ENCODE assay signal across 20 cellular contexts in genomic region chrX:139844884-139845283, GRCh38.
DNase-seq lines count a peak whose midpoint lies in the region; ATAC-seq and TF ChIP-seq lines count a peak whose summit lies in the region.
"Had no signal": no experiment of that assay in that cellular context is flagged by ENCODE, and none has a peak within 500 bp of the region (broad histone marks: within the 10 kb centered on the region; RNA-seq: fewer than 3 reads in every experiment).

No MANE protein-coding gene starts in this region.

- peak overlapping the region; percentile 17 for H3K4me2 ChIP-seq in SU-DHL-6 (ENCODE audit: low read depth, low read length, poor library complexity, severe bottlenecking)

- no peak overlapping the region for H2AFZ ChIP-seq in SU-DHL-6 (ENCODE audit: low read depth, low read length, severe bottlenecking)

- H3F3A ChIP-seq in SU-DHL-6 (ENCODE audit: insufficient read depth) = no peaks in the 10 kb centered on the region

- no peak for TF ChIP-seq EP300 in suprapubic skin (IDR thresholded peaks at IDR 0.05)

- H4K20me1 ChIP-seq in SU-DHL-6 (ENCODE audit: low read depth, low read length) = no peaks in the 10 kb centered on the region

- H3K4me3 ChIP-seq in GM06990 (replicated peaks; ENCODE audit: low read depth, low read length) (no peak overlapping the region), SU-DHL-6 (ENCODE audit: insufficient read depth, low read length, poor library complexity, severe bottlenecking) (no peak overlapping the region), suprapubic skin (no peak overlapping the region)
- H3K4me3 ChIP-seq: gastroesophageal sphincter, uterus had no signal

- ATAC-seq in GM21390 (IDR thresholded peaks at IDR 0.05; ENCODE audit: unreplicated experiment) = peak; percentile 67
- ATAC-seq in HG03064 (IDR thresholded peaks at IDR 0.05; ENCODE audit: low read depth, unreplicated experiment) = peak; percentile 83
- no peak for ATAC-seq in HG03175 (IDR thresholded peaks at IDR 0.05; ENCODE audit: unreplicated experiment)
- ATAC-seq: gastroesophageal sphincter; naive thymus-derived CD4-positive, alpha-beta T cell had no signal

- no peaks in the 10 kb centered on the region for H3K79me2 ChIP-seq in SU-DHL-6 (ENCODE audit: insufficient read depth, low read length)

- H3K27ac ChIP-seq in SU-DHL-6 (ENCODE audit: low read depth, low read length) (no peak overlapping the region), suprapubic skin (no peak overlapping the region)
- H3K27ac ChIP-seq: gastroesophageal sphincter, HL-60, uterus had no signal

- DNase-seq in GM06990 (ENCODE audit: extremely low read depth, insufficient read length) (peak; percentile 18), NCI-H187 (lab: John Stamatoyannopoulos, UW) (no peak), pons (ENCODE audit: low spot score) (no peak), suprapubic skin (ENCODE audit: low spot score in 2 of 2) (no peak)
- DNase-seq: activated CD4-positive, alpha-beta T cell treated with anti-CD3 and anti-CD28 coated beads for 1 hour; aorta; Caco-2; GDM1; KG1; naive thymus-derived CD4-positive, alpha-beta T cell; NCI-H1092; NK-92 treated with Interleukin-12 subunit alpha and Interleukin-12 subunit beta, amount 100 ng/mL, for 24 hours; stimulated activated naive CD8-positive, alpha-beta T cell treated with anti-CD3 and anti-CD28 coated beads, Interleukin-15, Interleukin-2, amounts not matched to agents 100 U/mL and 50 U/mL, for 24 hours; uterus had no signal

- H3K36me3 ChIP-seq in GM06990 (ENCODE audit: control insufficient read depth, insufficient read depth, low read length) (no peaks in the 10 kb centered on the region), SU-DHL-6 (ENCODE audit: low read length) (no peaks in the 10 kb centered on the region), suprapubic skin (no peaks in the 10 kb centered on the region)
- H3K36me3 ChIP-seq: gastroesophageal sphincter, uterus had no signal

- H3K27me3 ChIP-seq in GM06990 (replicated peaks; ENCODE audit: control insufficient read depth, insufficient read depth, low read length) (no peaks in the 10 kb centered on the region), SU-DHL-6 (ENCODE audit: low read length) (no peaks in the 10 kb centered on the region), suprapubic skin (no peaks in the 10 kb centered on the region)
- H3K27me3 ChIP-seq: gastroesophageal sphincter, uterus had no signal

- TF ChIP-seq CTCF in GM06990 (IDR thresholded peaks at IDR 0.05; ENCODE audit: insufficient read depth, low read length, poor library complexity, severe bottlenecking) (no peak), SU-DHL-6 (IDR thresholded peaks at IDR 0.05; ENCODE audit: insufficient read depth, low read length, poor library complexity, severe bottlenecking) (no peak), suprapubic skin (IDR thresholded peaks at IDR 0.05) (no peak)

- H3K9me3 ChIP-seq in SU-DHL-6 (ENCODE audit: insufficient read depth, low read length) = no peaks in the 10 kb centered on the region
- no peaks in the 10 kb centered on the region for H3K9me3 ChIP-seq in suprapubic skin
- H3K9me3 ChIP-seq: Caco-2, gastroesophageal sphincter, uterus had no signal

- 77% methylated on average over 2 of the region's 2 CpGs for WGBS in suprapubic skin

- H3K4me1 ChIP-seq in suprapubic skin = no peaks in the 10 kb centered on the region
- H3K4me1 ChIP-seq: Caco-2, uterus had no signal

- H3K9me2 ChIP-seq in SU-DHL-6 (replicated peaks; ENCODE audit: insufficient read depth, low read length) = no peaks in the 10 kb centered on the region

- TF ChIP-seq POLR2A in suprapubic skin (IDR thresholded peaks at IDR 0.05) = no peak

- H3K9ac ChIP-seq in SU-DHL-6 (ENCODE audit: low read length) = no peak overlapping the region
